Comparison of ENCODE assay signal across 25 cellular contexts in genomic region chr13:46544811-46545210, GRCh38.
"Had no signal": no experiment of that assay in that cellular context is flagged by ENCODE, and none has a peak within 500 bp of the region (broad histone marks: within the 10 kb centered on the region; RNA-seq: fewer than 3 reads in every experiment).

No MANE protein-coding gene starts in this region.

- H3K27ac Mint-ChIP-seq: activated naive CD8-positive, alpha-beta T cell; effector memory CD8-positive, alpha-beta T cell; mesothelial cell of epicardium; nephron progenitor cell; progenitor cell of endocrine pancreas; stimulated activated naive CD8-positive, alpha-beta T cell treated with anti-CD3 and anti-CD28 coated beads, Interleukin-15, Interleukin-2, amounts not matched to agents 100 ng/mL and 50 ng/mL, for 24 hours; type B pancreatic cell had no signal

- H3K4me3 Mint-ChIP-seq: activated naive CD8-positive, alpha-beta T cell; effector memory CD8-positive, alpha-beta T cell; immature natural killer cell; mesothelial cell of epicardium; naive B cell; nephron progenitor cell; stimulated activated naive CD8-positive, alpha-beta T cell treated with anti-CD3 and anti-CD28 coated beads, Interleukin-15, Interleukin-2, amounts not matched to agents 100 ng/mL and 50 ng/mL, for 24 hours; type B pancreatic cell had no signal

- H3K36me3 Mint-ChIP-seq: activated naive CD8-positive, alpha-beta T cell; immature natural killer cell; mesothelial cell of epicardium; naive B cell; type B pancreatic cell had no signal

- H3K27me3 Mint-ChIP-seq: stimulated activated naive CD8-positive, alpha-beta T cell treated with anti-CD3 and anti-CD28 coated beads, Interleukin-15, Interleukin-2, amounts not matched to agents 100 ng/mL and 50 ng/mL, for 24 hours had no signal

- DNase-seq: activated CD4-positive, alpha-beta T cell treated with anti-CD3 and anti-CD28 coated beads for 4 hours; activated CD4-positive, alpha-beta T cell treated with anti-CD3 and anti-CD28 coated beads, Interleukin-2, amount 50 U/mL, for 4 hours; activated effector memory CD4-positive, alpha-beta T cell treated with Interleukin-2 at 50 U/mL for 16 hours; activated naive CD4-positive, alpha-beta T cell treated with Interleukin-2 at 50 U/mL for 16 hours; activated T-cell treated with anti-CD3 and anti-CD28 coated beads for 4 hours; aorta; body of pancreas; cortex of kidney; effector memory CD8-positive, alpha-beta T cell; erythroblast; gastrocnemius medialis; heart left ventricle; hypothalamus; immature natural killer cell; naive B cell; nephron progenitor cell; right lobe of liver; stimulated activated CD4-positive, alpha-beta T cell treated with anti-CD3 and anti-CD28 coated beads, Interleukin-4, amount 100 ng/mL, for 1 hour; T-helper 9 cell; uterus had no signal

- H3K9me3 Mint-ChIP-seq: effector memory CD8-positive, alpha-beta T cell; immature natural killer cell; mesothelial cell of epicardium; naive B cell; nephron progenitor cell; stimulated activated naive CD8-positive, alpha-beta T cell treated with anti-CD3 and anti-CD28 coated beads, Interleukin-15, Interleukin-2, amounts not matched to agents 100 ng/mL and 50 ng/mL, for 24 hours; type B pancreatic cell had no signal

- ATAC-seq: body of pancreas, gastrocnemius medialis, heart left ventricle, right lobe of liver had no signal
